1 cellular context compared by ENCODE assay signal in the genomic region with DNA sequence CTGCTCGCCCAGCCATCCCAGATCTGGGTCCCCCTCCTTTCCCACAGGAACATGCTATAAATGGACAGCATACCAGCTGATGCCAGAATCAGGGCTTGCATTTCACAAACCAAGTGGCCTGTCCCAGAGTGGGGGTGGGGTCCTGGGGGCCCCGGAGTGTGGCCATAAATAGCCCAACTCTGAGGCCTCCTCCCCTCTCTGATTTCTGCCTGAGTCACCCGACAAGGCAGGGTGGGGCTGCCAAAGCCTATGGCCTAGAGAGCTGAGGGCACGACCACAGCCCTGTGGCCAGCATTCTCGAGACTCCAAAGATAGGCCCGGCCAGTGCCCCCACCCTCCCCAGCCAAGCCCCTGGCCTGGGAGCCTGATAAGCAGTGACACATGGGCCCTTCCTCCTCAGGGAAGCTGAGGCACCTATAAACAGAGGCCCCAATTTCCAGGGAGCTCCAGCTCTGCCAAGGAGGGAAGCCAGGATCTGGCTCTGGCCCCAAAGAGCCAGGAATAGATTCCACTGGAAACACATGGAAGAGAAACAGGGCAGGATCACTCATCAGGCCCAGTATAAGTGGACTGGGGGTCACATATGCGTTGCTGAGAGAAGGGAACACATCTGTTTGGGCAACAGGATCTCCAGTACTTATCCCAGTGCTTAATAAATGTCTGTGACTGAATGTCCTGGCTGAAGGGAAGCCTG.
TF ChIP-seq lines count a peak whose summit lies in the region.

No MANE protein-coding gene starts in this region.

TF ChIP-seq in K562, 482 proteins besides CTCF, POLR2A, EP300 and RAD21 (continued from another document):
- TF ChIP-seq, protein P1, sequence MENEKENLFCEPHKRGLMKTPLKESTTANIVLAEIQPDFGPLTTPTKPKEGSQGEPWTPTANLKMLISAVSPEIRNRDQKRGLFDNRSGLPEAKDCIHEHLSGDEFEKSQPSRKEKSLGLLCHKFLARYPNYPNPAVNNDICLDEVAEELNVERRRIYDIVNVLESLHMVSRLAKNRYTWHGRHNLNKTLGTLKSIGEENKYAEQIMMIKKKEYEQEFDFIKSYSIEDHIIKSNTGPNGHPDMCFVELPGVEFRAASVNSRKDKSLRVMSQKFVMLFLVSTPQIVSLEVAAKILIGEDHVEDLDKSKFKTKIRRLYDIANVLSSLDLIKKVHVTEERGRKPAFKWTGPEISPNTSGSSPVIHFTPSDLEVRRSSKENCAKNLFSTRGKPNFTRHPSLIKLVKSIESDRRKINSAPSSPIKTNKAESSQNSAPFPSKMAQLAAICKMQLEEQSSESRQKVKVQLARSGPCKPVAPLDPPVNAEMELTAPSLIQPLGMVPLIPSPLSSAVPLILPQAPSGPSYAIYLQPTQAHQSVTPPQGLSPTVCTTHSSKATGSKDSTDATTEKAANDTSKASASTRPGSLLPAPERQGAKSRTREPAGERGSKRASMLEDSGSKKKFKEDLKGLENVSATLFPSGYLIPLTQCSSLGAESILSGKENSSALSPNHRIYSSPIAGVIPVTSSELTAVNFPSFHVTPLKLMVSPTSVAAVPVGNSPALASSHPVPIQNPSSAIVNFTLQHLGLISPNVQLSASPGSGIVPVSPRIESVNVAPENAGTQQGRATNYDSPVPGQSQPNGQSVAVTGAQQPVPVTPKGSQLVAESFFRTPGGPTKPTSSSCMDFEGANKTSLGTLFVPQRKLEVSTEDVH (IDR thresholded peaks at IDR 0.05; ENCODE audit: low read depth, partially characterized antibody) = no peak
- TF ChIP-seq PHF20 (IDR thresholded peaks at IDR 0.05; ENCODE audit: partially characterized antibody) = no peak
- TF ChIP-seq, protein P2, sequence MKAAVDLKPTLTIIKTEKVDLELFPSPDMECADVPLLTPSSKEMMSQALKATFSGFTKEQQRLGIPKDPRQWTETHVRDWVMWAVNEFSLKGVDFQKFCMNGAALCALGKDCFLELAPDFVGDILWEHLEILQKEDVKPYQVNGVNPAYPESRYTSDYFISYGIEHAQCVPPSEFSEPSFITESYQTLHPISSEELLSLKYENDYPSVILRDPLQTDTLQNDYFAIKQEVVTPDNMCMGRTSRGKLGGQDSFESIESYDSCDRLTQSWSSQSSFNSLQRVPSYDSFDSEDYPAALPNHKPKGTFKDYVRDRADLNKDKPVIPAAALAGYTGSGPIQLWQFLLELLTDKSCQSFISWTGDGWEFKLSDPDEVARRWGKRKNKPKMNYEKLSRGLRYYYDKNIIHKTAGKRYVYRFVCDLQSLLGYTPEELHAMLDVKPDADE (conservative IDR thresholded peaks at IDR 0.05; ENCODE audit: control insufficient read depth, low read depth, low read length) = no peak
- no peak for TF ChIP-seq EWSR1 (IDR thresholded peaks at IDR 0.05; ENCODE audit: borderline replicate concordance, low read depth, partially characterized antibody)
- no peak for TF ChIP-seq FOXJ3 (CRISPR knock-in tag; IDR thresholded peaks at IDR 0.05)
- TF ChIP-seq, protein P3, sequence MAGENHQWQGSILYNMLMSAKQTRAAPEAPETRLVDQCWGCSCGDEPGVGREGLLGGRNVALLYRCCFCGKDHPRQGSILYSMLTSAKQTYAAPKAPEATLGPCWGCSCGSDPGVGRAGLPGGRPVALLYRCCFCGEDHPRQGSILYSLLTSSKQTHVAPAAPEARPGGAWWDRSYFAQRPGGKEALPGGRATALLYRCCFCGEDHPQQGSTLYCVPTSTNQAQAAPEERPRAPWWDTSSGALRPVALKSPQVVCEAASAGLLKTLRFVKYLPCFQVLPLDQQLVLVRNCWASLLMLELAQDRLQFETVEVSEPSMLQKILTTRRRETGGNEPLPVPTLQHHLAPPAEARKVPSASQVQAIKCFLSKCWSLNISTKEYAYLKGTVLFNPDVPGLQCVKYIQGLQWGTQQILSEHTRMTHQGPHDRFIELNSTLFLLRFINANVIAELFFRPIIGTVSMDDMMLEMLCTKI (IDR thresholded peaks at IDR 0.05; ENCODE audit: partially characterized antibody) = no peak
- TF ChIP-seq ZNF57 (CRISPR knock-in tag; IDR thresholded peaks at IDR 0.05) = no peak
- TF ChIP-seq NR2C1 (IDR thresholded peaks at IDR 0.05) = no peak
- TF ChIP-seq NR2C1 (tag; IDR thresholded peaks at IDR 0.05) = no peak
- TF ChIP-seq, protein P4, sequence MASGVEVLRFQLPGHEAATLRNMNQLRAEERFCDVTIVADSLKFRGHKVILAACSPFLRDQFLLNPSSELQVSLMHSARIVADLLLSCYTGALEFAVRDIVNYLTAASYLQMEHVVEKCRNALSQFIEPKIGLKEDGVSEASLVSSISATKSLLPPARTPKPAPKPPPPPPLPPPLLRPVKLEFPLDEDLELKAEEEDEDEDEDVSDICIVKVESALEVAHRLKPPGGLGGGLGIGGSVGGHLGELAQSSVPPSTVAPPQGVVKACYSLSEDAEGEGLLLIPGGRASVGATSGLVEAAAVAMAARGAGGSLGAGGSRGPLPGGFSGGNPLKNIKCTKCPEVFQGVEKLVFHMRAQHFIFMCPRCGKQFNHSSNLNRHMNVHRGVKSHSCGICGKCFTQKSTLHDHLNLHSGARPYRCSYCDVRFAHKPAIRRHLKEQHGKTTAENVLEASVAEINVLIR (CRISPR knock-in tag; IDR thresholded peaks at IDR 0.05) = no peak
- TF ChIP-seq FOXA1 (IDR thresholded peaks at IDR 0.05; ENCODE audit: borderline replicate concordance) = no peak
- TF ChIP-seq, protein P5, sequence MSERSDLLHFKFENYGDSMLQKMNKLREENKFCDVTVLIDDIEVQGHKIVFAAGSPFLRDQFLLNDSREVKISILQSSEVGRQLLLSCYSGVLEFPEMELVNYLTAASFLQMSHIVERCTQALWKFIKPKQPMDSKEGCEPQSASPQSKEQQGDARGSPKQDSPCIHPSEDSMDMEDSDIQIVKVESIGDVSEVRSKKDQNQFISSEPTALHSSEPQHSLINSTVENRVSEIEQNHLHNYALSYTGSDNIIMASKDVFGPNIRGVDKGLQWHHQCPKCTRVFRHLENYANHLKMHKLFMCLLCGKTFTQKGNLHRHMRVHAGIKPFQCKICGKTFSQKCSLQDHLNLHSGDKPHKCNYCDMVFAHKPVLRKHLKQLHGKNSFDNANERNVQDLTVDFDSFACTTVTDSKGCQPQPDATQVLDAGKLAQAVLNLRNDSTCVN (CRISPR knock-in tag; IDR thresholded peaks at IDR 0.05) = no peak
- TF ChIP-seq, protein P6, sequence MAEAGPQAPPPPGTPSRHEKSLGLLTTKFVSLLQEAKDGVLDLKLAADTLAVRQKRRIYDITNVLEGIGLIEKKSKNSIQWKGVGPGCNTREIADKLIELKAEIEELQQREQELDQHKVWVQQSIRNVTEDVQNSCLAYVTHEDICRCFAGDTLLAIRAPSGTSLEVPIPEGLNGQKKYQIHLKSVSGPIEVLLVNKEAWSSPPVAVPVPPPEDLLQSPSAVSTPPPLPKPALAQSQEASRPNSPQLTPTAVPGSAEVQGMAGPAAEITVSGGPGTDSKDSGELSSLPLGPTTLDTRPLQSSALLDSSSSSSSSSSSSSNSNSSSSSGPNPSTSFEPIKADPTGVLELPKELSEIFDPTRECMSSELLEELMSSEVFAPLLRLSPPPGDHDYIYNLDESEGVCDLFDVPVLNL (CRISPR knock-in tag; IDR thresholded peaks at IDR 0.05; ENCODE audit: low read depth) = no peak
- TF ChIP-seq TRIM24 (IDR thresholded peaks at IDR 0.05) = no peak
- TF ChIP-seq, protein P7, sequence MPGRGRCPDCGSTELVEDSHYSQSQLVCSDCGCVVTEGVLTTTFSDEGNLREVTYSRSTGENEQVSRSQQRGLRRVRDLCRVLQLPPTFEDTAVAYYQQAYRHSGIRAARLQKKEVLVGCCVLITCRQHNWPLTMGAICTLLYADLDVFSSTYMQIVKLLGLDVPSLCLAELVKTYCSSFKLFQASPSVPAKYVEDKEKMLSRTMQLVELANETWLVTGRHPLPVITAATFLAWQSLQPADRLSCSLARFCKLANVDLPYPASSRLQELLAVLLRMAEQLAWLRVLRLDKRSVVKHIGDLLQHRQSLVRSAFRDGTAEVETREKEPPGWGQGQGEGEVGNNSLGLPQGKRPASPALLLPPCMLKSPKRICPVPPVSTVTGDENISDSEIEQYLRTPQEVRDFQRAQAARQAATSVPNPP (IDR thresholded peaks at IDR 0.05; ENCODE audit: borderline replicate concordance, insufficient read depth, insufficient read length) = no peak
- no peak for TF ChIP-seq NFIX (CRISPR knock-in tag; IDR thresholded peaks at IDR 0.05; ENCODE audit: low read depth)
- TF ChIP-seq CBX1 (IDR thresholded peaks at IDR 0.05; ENCODE audit: low read depth) = no peak
- TF ChIP-seq U2AF2 (optimal IDR thresholded peaks at IDR 0.05; ENCODE audit: low read depth, low read length) = no peak
- TF ChIP-seq RCOR1 (IDR thresholded peaks at IDR 0.05; ENCODE audit: borderline replicate concordance in 1 of 2, low read depth in 2 of 2, low read length in 2 of 2) = peak in 1 of 2 experiments; percentile 68; a peak in 2 of 4 replicates
- no peak for TF ChIP-seq SETDB1 (IDR thresholded peaks at IDR 0.05; ENCODE audit: low read length)
- no peak for TF ChIP-seq ZNF354B (CRISPR knock-in tag; IDR thresholded peaks at IDR 0.05)
- no peak for TF ChIP-seq TOE1 (IDR thresholded peaks at IDR 0.05; ENCODE audit: borderline replicate concordance)
- no peak for TF ChIP-seq TOE1 (CRISPR knock-in tag; IDR thresholded peaks at IDR 0.05; ENCODE audit: borderline replicate concordance, low read depth)
- no peak for TF ChIP-seq ZNF12 (CRISPR knock-in tag; IDR thresholded peaks at IDR 0.05)
- TF ChIP-seq, protein P8, sequence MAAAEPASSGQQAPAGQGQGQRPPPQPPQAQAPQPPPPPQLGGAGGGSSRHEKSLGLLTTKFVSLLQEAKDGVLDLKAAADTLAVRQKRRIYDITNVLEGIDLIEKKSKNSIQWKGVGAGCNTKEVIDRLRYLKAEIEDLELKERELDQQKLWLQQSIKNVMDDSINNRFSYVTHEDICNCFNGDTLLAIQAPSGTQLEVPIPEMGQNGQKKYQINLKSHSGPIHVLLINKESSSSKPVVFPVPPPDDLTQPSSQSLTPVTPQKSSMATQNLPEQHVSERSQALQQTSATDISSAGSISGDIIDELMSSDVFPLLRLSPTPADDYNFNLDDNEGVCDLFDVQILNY (CRISPR knock-in tag; IDR thresholded peaks at IDR 0.05) = no peak
- no peak for TF ChIP-seq NFE2L1 (tag; IDR thresholded peaks at IDR 0.05; ENCODE audit: borderline replicate concordance, low read depth)
- TF ChIP-seq, protein P9, sequence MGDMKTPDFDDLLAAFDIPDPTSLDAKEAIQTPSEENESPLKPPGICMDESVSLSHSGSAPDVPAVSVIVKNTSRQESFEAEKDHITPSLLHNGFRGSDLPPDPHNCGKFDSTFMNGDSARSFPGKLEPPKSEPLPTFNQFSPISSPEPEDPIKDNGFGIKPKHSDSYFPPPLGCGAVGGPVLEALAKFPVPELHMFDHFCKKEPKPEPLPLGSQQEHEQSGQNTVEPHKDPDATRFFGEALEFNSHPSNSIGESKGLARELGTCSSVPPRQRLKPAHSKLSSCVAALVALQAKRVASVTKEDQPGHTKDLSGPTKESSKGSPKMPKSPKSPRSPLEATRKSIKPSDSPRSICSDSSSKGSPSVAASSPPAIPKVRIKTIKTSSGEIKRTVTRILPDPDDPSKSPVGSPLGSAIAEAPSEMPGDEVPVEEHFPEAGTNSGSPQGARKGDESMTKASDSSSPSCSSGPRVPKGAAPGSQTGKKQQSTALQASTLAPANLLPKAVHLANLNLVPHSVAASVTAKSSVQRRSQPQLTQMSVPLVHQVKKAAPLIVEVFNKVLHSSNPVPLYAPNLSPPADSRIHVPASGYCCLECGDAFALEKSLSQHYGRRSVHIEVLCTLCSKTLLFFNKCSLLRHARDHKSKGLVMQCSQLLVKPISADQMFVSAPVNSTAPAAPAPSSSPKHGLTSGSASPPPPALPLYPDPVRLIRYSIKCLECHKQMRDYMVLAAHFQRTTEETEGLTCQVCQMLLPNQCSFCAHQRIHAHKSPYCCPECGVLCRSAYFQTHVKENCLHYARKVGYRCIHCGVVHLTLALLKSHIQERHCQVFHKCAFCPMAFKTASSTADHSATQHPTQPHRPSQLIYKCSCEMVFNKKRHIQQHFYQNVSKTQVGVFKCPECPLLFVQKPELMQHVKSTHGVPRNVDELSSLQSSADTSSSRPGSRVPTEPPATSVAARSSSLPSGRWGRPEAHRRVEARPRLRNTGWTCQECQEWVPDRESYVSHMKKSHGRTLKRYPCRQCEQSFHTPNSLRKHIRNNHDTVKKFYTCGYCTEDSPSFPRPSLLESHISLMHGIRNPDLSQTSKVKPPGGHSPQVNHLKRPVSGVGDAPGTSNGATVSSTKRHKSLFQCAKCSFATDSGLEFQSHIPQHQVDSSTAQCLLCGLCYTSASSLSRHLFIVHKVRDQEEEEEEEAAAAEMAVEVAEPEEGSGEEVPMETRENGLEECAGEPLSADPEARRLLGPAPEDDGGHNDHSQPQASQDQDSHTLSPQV (IDR thresholded peaks at IDR 0.05) = peak; percentile 78
- no peak for TF ChIP-seq NONO (IDR thresholded peaks at IDR 0.05; ENCODE audit: low read depth in 2 of 2, low read length in 1 of 2)
- TF ChIP-seq, protein P10, sequence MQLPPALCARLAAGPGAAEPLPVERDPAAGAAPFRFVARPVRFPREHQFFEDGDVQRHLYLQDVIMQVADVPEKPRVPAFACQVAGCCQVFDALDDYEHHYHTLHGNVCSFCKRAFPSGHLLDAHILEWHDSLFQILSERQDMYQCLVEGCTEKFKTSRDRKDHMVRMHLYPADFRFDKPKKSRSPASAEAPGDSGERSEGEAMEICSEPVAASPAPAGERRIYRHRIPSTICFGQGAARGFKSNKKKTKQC (CRISPR knock-in tag; IDR thresholded peaks at IDR 0.05) = no peak
- no peak for TF ChIP-seq ZNF165 (CRISPR knock-in tag; IDR thresholded peaks at IDR 0.05; ENCODE audit: borderline replicate concordance)
- TF ChIP-seq SP2 (IDR thresholded peaks at IDR 0.05; ENCODE audit: extremely low read depth, low read depth, low read length, poor library complexity, severe bottlenecking) = no peak
- TF ChIP-seq RBM17 (IDR thresholded peaks at IDR 0.05; ENCODE audit: borderline replicate concordance, low read depth, low read length) = no peak
- TF ChIP-seq, protein P11, sequence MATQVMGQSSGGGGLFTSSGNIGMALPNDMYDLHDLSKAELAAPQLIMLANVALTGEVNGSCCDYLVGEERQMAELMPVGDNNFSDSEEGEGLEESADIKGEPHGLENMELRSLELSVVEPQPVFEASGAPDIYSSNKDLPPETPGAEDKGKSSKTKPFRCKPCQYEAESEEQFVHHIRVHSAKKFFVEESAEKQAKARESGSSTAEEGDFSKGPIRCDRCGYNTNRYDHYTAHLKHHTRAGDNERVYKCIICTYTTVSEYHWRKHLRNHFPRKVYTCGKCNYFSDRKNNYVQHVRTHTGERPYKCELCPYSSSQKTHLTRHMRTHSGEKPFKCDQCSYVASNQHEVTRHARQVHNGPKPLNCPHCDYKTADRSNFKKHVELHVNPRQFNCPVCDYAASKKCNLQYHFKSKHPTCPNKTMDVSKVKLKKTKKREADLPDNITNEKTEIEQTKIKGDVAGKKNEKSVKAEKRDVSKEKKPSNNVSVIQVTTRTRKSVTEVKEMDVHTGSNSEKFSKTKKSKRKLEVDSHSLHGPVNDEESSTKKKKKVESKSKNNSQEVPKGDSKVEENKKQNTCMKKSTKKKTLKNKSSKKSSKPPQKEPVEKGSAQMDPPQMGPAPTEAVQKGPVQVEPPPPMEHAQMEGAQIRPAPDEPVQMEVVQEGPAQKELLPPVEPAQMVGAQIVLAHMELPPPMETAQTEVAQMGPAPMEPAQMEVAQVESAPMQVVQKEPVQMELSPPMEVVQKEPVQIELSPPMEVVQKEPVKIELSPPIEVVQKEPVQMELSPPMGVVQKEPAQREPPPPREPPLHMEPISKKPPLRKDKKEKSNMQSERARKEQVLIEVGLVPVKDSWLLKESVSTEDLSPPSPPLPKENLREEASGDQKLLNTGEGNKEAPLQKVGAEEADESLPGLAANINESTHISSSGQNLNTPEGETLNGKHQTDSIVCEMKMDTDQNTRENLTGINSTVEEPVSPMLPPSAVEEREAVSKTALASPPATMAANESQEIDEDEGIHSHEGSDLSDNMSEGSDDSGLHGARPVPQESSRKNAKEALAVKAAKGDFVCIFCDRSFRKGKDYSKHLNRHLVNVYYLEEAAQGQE (CRISPR knock-in tag; IDR thresholded peaks at IDR 0.05; ENCODE audit: low read depth) = no peak
- no peak for TF ChIP-seq HMG20A (CRISPR knock-in tag; conservative IDR thresholded peaks at IDR 0.05)
- TF ChIP-seq HDAC8 (tag; IDR thresholded peaks at IDR 0.05) = no peak
